ENCODE assay signal across 18 cellular contexts in the genomic region with DNA sequence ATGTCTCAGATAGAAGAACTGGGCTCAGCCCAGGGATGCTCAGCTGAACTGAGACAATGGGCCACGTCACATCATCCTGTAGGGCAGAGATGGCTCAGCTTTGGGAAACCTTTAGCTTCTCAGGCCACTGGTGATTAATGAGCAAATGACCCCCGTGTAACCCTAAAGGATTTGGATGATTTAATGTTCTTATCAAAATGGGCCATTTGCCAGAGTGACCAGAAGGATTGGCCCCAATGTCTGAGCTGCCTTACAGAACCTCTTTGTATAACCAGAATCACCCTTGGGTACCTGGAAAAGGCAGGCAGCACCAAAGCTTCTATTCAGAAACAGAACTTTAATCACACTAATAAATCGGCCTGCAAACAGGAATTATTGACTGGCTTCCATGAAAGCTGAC.
DNase-seq lines count a peak whose midpoint lies in the region; ATAC-seq and TF ChIP-seq lines count a peak whose summit lies in the region.
"Had no signal": no experiment of that assay in that cellular context is flagged by ENCODE, and none has a peak within 500 bp of the region (broad histone marks: within the 10 kb centered on the region; RNA-seq: fewer than 3 reads in every experiment).

No MANE protein-coding gene starts in this region.

- no peak for TF ChIP-seq CTCF in VCaP (conservative IDR thresholded peaks at IDR 0.05)
- TF ChIP-seq CTCF in glutamatergic neuron (IDR thresholded peaks at IDR 0.05; ENCODE audit: partially characterized antibody, unreplicated experiment) = no peak
- TF ChIP-seq CTCF in uterus (IDR thresholded peaks at IDR 0.05) = no peak

- intact Hi-C loops in uterus (cut with DNase I; ENCODE audit: low total_unique reads) = no loop called here

- no peaks in the 10 kb centered on the region for H3K27me3 ChIP-seq in BLaER1
- no peaks in the 10 kb centered on the region for H3K27me3 ChIP-seq in uterus

- H3K4me1 ChIP-seq in BLaER1 (peaks cover 12% of the 10 kb centered on the region), uterus (no peaks in the 10 kb centered on the region)
- H3K4me1 ChIP-seq: Caco-2 had no signal

- H3K4me1 Mint-ChIP-seq in glutamatergic neuron (ENCODE audit: low read depth, unreplicated experiment) = peaks cover 6% of the 10 kb centered on the region
- H3K4me1 Mint-ChIP-seq: GM23338 had no signal

- H3K9ac ChIP-seq in BLaER1 = no peak overlapping the region

- TF ChIP-seq POLR2A in uterus (IDR thresholded peaks at IDR 0.05) = no peak

- no peaks in the 10 kb centered on the region for H3K36me3 Mint-ChIP-seq in glutamatergic neuron (ENCODE audit: unreplicated experiment)
- H3K36me3 Mint-ChIP-seq: CD8-positive, alpha-beta T cell; IgD-negative memory B cell had no signal

- no peak overlapping the region for H3K4me3 ChIP-seq in BLaER1
- H3K4me3 ChIP-seq in uterus = no peak overlapping the region
- H3K4me3 ChIP-seq: GM23338, PC-9 had no signal

- H3K4me3 Mint-ChIP-seq in glutamatergic neuron (ENCODE audit: unreplicated experiment) = no peak overlapping the region
- H3K4me3 Mint-ChIP-seq: CD8-positive, alpha-beta T cell; GM23338; H9; IgD-negative memory B cell had no signal

- no peaks in the 10 kb centered on the region for H3K27me3 Mint-ChIP-seq in glutamatergic neuron (ENCODE audit: unreplicated experiment)
- H3K27me3 Mint-ChIP-seq: IgD-negative memory B cell had no signal

- H3K36me3 ChIP-seq in BLaER1 (no peaks in the 10 kb centered on the region), uterus (no peaks in the 10 kb centered on the region)

- no peaks in the 10 kb centered on the region for H3K9me3 ChIP-seq in BLaER1
- H3K9me3 ChIP-seq in uterus = no peaks in the 10 kb centered on the region
- H3K9me3 ChIP-seq: Caco-2 had no signal

- DNase-seq in M059J (ENCODE audit: low read depth) = peak; percentile 67
- DNase-seq in glutamatergic neuron = no peak
- no peak for DNase-seq in activated CD8-positive, alpha-beta memory T cell treated with anti-CD3 and anti-CD28 coated beads, Interleukin-2, amount 50 U/mL, for 48 hours
- no peak for DNase-seq in uterus
- DNase-seq: C1 segment of cervical spinal cord; Caco-2; CD8-positive, alpha-beta T cell; H9; NCI-H187 treated with DMSO at 0.1 percent for 48 hours; NCI-H2171 treated with DMSO at 0.1 percent for 48 hours; SW 1271 had no signal

- ATAC-seq in HG03095 (IDR thresholded peaks at IDR 0.05; ENCODE audit: unreplicated experiment) = no peak
- ATAC-seq: CD8-positive, alpha-beta T cell; GM23338 had no signal

- H3K27ac ChIP-seq in BLaER1 = no peak overlapping the region
- H3K27ac ChIP-seq in VCaP = peak overlapping the region; percentile 41
- H3K27ac ChIP-seq in uterus = no peak overlapping the region
- H3K27ac ChIP-seq: PC-9, RWPE1 had no signal

- no peaks in the 10 kb centered on the region for H3K9me3 Mint-ChIP-seq in glutamatergic neuron (ENCODE audit: unreplicated experiment)
- H3K9me3 Mint-ChIP-seq: CD8-positive, alpha-beta T cell; GM23338; H9; IgD-negative memory B cell had no signal

- peak overlapping the region; percentile 4 for H3K27ac Mint-ChIP-seq in glutamatergic neuron (ENCODE audit: unreplicated experiment)
- H3K27ac Mint-ChIP-seq: CD8-positive, alpha-beta T cell; GM23338; H9; IgD-negative memory B cell had no signal

- no peaks in the 10 kb centered on the region for H4K20me1 ChIP-seq in BLaER1

- peak overlapping the region; percentile 51; the same call in 1 of the 2 replicates for H3K4me2 ChIP-seq in BLaER1
- H3K4me2 ChIP-seq: GM23338, PC-9 had no signal
